Comparison of ENCODE assay signal across 8 cellular contexts in the genomic region with DNA sequence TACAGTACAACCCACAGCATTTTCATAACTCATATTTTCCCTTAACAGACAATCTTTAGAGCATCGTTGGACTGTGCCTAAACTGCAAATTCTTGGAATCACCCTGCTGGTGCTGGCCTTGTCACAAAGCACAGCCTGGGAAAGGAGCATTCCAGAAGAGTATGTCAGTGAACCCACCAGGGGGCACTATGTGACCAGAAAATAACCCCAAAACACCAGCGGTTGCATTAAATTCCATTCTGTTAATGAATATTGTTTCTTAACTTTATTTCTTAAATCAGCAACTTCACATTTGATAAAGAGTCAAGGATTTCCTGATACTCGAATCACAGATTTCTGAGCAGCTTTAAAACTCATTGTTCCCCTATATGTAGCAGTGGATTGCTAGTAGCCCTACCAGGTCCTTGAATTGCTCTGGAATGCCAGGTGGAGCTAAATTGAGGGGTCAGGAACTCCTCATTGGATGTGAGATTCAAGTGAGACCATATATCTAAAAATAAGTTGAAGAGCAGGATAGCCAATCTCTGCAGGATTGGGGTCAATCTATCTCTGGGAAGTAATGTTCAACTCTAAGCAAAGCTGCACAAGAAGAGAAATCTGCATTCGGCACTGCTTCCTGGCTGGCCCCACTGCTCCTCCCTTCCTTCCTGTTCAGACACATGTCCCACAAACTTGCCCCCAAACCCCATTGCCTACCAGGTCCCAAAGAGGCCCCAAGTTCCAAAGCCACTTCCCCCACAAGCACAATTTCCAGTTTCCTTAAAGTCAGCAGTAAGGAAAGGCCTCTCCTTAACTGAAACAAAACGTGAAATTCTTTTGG. TPM values are rescaled to one million over a fixed set of nuclear protein-coding genes. Genes with fewer than 3 reads are reported as not detected.
A peak's percentile ranks its signal among the peaks of the same experiment; 100 is the strongest.
DNase-seq lines count a peak whose midpoint lies in the region; ATAC-seq, FAIRE-seq and TF ChIP-seq lines count a peak whose summit lies in the region.

No MANE protein-coding gene starts in this region.

- no peak overlapping the region for H3K4me3 ChIP-seq in choroid plexus epithelial cell (ENCODE audit: low read depth, low read length)

- peak; percentile 85 for FAIRE-seq in GM19239 (lab: Jason Lieb, UNC)

- peak; percentile 72 for TF ChIP-seq CTCF in AG09319 (IDR thresholded peaks at IDR 0.05; ENCODE audit: low read depth, low read length)
- TF ChIP-seq CTCF in choroid plexus epithelial cell (conservative IDR thresholded peaks at IDR 0.05; ENCODE audit: low read depth, low read length) = peak; percentile 79

- ATAC-seq in left lobe of liver (peak; percentile 94), HG02571 (IDR thresholded peaks at IDR 0.05; ENCODE audit: unreplicated experiment) (no peak)

- DNase-seq in AG09319 (ENCODE audit: extremely low read depth, low read depth) = peak; percentile 30
- DNase-seq in GM19239 (ENCODE audit: insufficient read length, low spot score) = peak; percentile 34
- peak; percentile 64 for DNase-seq in NCI-H2227 treated with DMSO at 0.1 percent for 48 hours (lab: John Stamatoyannopoulos, UW)
- DNase-seq in activated CD4-positive, alpha-beta T cell treated with anti-CD3 and anti-CD28 coated beads for 1 hour = peak; percentile 34
- DNase-seq in choroid plexus epithelial cell (ENCODE audit: low read depth) = peak; percentile 83
- peak; percentile 63 for DNase-seq in left lobe of liver (ENCODE audit: low spot score)
- DNase-seq in stimulated activated CD4-positive, alpha-beta T cell treated with anti-CD3 and anti-CD28 coated beads, TNF-alpha, amount 100 ng/mL, for 24 hours (ENCODE audit: low read depth in 3 of 3) = peak; percentile 34 to 45 (median 36)

RNA-seq across cellular contexts. Expression of a gene that starts 12.7 kb away (rescaled TPM):
- total RNA-seq in left lobe of liver = 63.7 TPM

Comparison
In these comparisons a context has a peak if more than half of its experiments do, and no peak if none do; other contexts are left out.
1. DNase-seq: peak in every context shown above with its lines; median percentile 83 in choroid plexus epithelial cell; 64 in NCI-H2227 treated with DMSO at 0.1 percent for 48 hours; 63 in left lobe of liver; 36 in stimulated activated CD4-positive, alpha-beta T cell treated with anti-CD3 and anti-CD28 coated beads, TNF-alpha, amount 100 ng/mL, for 24 hours; 34 in GM19239; 34 in activated CD4-positive, alpha-beta T cell treated with anti-CD3 and anti-CD28 coated beads for 1 hour; 30 in AG09319.